In the genomic region with DNA sequence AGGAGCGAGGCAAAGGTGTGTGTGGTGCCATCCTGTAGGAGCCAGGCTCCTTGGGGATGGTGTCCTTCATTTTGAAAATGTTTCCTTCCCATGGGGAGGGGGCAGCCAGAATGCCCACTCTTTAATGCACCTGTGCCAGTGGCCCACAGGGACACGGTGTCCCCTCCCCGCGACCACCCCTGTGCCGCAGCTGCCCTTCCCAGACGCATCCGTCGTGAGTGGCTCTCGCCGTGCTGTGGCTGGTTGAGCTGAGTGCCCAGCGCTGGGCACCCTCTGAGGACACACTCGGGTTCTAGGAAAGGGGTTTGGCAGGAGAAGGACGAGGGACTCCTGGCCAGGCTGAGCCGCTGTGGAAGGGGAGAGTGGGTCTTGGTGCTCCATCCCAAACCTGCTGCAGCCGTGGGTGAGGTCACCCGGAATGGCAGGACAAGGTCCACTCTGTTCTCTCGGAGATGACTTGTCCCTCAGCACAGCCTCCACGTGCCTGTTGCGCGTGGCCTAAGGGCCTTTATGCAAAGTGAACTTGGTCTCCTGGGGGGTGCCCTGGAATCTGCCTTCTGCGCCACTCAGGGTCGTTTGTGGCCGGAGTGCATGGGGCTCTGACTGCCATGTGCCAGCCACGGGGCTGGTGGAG, we compare ENCODE assay signal across 1 cellular context.
TF ChIP-seq lines count a peak whose summit lies in the region.

No MANE protein-coding gene starts in this region.

TF ChIP-seq in SK-N-SH, 30 proteins besides CTCF, POLR2A, EP300 and RAD21 (continued from another document):
- TF ChIP-seq, protein P1, sequence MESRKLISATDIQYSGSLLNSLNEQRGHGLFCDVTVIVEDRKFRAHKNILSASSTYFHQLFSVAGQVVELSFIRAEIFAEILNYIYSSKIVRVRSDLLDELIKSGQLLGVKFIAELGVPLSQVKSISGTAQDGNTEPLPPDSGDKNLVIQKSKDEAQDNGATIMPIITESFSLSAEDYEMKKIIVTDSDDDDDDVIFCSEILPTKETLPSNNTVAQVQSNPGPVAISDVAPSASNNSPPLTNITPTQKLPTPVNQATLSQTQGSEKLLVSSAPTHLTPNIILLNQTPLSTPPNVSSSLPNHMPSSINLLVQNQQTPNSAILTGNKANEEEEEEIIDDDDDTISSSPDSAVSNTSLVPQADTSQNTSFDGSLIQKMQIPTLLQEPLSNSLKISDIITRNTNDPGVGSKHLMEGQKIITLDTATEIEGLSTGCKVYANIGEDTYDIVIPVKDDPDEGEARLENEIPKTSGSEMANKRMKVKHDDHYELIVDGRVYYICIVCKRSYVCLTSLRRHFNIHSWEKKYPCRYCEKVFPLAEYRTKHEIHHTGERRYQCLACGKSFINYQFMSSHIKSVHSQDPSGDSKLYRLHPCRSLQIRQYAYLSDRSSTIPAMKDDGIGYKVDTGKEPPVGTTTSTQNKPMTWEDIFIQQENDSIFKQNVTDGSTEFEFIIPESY (IDR thresholded peaks at IDR 0.05; ENCODE audit: borderline replicate concordance, low read depth): no peak
- TF ChIP-seq MEF2A (IDR thresholded peaks at IDR 0.05; ENCODE audit: borderline replicate concordance, low read depth): no peak
- TF ChIP-seq RFX5 (IDR thresholded peaks at IDR 0.05; ENCODE audit: low read length): no peak
- TF ChIP-seq FOXJ3 (CRISPR knock-in tag; IDR thresholded peaks at IDR 0.05): no peak
- TF ChIP-seq RCOR1 (IDR thresholded peaks at IDR 0.05; ENCODE audit: low read length): no peak
- TF ChIP-seq TEAD4 (IDR thresholded peaks at IDR 0.05; ENCODE audit: borderline replicate concordance, insufficient read depth): no peak
- TF ChIP-seq REST (IDR thresholded peaks at IDR 0.05; ENCODE audit: low read depth, low read length): no peak
TF ChIP-seq in SK-N-SH: peak in this region for 0.
